Comparison of ENCODE assay signal across 25 cellular contexts in the genomic region with DNA sequence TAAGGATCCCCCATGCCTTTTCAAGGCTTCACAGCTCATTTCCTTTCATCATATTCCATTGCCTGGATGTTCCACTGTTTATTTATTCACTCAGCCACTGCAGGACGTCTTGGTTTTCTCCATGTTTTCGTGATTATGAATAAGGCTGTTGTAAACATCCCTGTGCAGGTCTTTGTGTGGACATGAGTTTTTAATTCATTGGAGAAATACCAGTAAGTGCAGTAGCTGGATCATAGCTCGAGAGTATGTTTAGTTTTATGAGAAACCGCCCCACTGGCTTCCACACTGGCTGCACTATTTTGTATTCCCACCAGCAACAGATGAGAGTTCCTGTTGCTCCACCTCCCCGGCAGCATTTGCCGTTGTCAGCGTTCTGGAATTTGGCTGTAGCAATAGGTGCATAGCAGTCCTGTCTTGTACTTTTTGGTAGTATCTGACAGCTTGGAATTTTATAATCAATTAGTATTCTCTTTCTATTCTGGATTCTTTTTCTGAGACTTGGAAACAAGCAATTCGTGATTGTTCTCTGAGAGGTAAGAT.
"Had no signal": no experiment of that assay in that cellular context is flagged by ENCODE, and none has a peak within 500 bp of the region (broad histone marks: within the 10 kb centered on the region; RNA-seq: fewer than 3 reads in every experiment).

No MANE protein-coding gene starts in this region.

- H3K27ac ChIP-seq: dorsolateral prefrontal cortex, gastrocnemius medialis, left lung, neural progenitor cell, ovary, psoas muscle, sigmoid colon, testis, tibial artery, upper lobe of left lung had no signal

- H3K27ac Mint-ChIP-seq: naive thymus-derived CD4-positive, alpha-beta T cell; nephron; neural progenitor cell; stimulated activated effector memory CD8-positive, alpha-beta T cell treated with anti-CD3 and anti-CD28 coated beads, Interleukin-12 subunit alpha, Interleukin-12 subunit beta, amount 100 ng/mL, for 72 hours had no signal

- H3K4me1 ChIP-seq: gastrocnemius medialis, left lung, psoas muscle, testis, upper lobe of left lung had no signal

- H3K4me1 Mint-ChIP-seq: stimulated activated effector memory CD8-positive, alpha-beta T cell treated with anti-CD3 and anti-CD28 coated beads, Interleukin-12 subunit alpha, Interleukin-12 subunit beta, amount 100 ng/mL, for 72 hours had no signal

- H3K9ac ChIP-seq: neural progenitor cell had no signal

- H3K4me3 Mint-ChIP-seq: naive thymus-derived CD4-positive, alpha-beta T cell; nephron; neural progenitor cell; stimulated activated effector memory CD8-positive, alpha-beta T cell treated with anti-CD3 and anti-CD28 coated beads, Interleukin-12 subunit alpha, Interleukin-12 subunit beta, amount 100 ng/mL, for 72 hours had no signal

- H2AFZ ChIP-seq: neural progenitor cell had no signal

- H3K9me3 Mint-ChIP-seq: stimulated activated effector memory CD8-positive, alpha-beta T cell treated with anti-CD3 and anti-CD28 coated beads, Interleukin-12 subunit alpha, Interleukin-12 subunit beta, amount 100 ng/mL, for 72 hours had no signal

- ATAC-seq: gastrocnemius medialis; left cardiac atrium; left lung; naive thymus-derived CD4-positive, alpha-beta T cell; psoas muscle; right cardiac atrium; stimulated activated effector memory CD8-positive, alpha-beta T cell treated with anti-CD3 and anti-CD28 coated beads, Interleukin-12 subunit alpha, Interleukin-12 subunit beta, amount 100 ng/mL, for 72 hours had no signal

- H3K36me3 Mint-ChIP-seq: neural progenitor cell; stimulated activated effector memory CD8-positive, alpha-beta T cell treated with anti-CD3 and anti-CD28 coated beads, Interleukin-12 subunit alpha, Interleukin-12 subunit beta, amount 100 ng/mL, for 72 hours had no signal

- H3K27me3 ChIP-seq: dorsolateral prefrontal cortex, gastrocnemius medialis, left lung, neural progenitor cell, ovary, sigmoid colon, testis, tibial artery, upper lobe of left lung had no signal

- H3K36me3 ChIP-seq: gastrocnemius medialis, left lung, neural progenitor cell, ovary, sigmoid colon, tibial artery, upper lobe of left lung had no signal

- DNase-seq: dorsolateral prefrontal cortex; effector CD4-positive, alpha-beta T cell; foreskin fibroblast; gastrocnemius medialis; left cardiac atrium; left lung; mesendoderm; midbrain; naive thymus-derived CD4-positive, alpha-beta T cell; nucleus accumbens; ovary; posterior cingulate gyrus; psoas muscle; right cardiac atrium; sigmoid colon; stimulated activated CD4-positive, alpha-beta T cell treated with anti-CD3 and anti-CD28 coated beads, Interleukin-2, amount 100 ng/mL, for 24 hours; stimulated activated CD4-positive, alpha-beta T cell treated with anti-CD3 and anti-CD28 coated beads, Interleukin-4, amount 100 ng/mL, for 24 hours; stimulated activated naive CD4-positive, alpha-beta T cell treated with Interleukin-2 at 50 U/mL for 16 hours; substantia nigra; testis; tibial artery; upper lobe of left lung had no signal

- H3K4me2 ChIP-seq: neural progenitor cell had no signal

- H3K9me3 ChIP-seq: gastrocnemius medialis, ovary, psoas muscle, testis had no signal

- H3K4me3 ChIP-seq: dorsolateral prefrontal cortex, gastrocnemius medialis, left lung, neural progenitor cell, ovary, psoas muscle, sigmoid colon, testis, tibial artery, upper lobe of left lung had no signal
